In the genomic region with DNA sequence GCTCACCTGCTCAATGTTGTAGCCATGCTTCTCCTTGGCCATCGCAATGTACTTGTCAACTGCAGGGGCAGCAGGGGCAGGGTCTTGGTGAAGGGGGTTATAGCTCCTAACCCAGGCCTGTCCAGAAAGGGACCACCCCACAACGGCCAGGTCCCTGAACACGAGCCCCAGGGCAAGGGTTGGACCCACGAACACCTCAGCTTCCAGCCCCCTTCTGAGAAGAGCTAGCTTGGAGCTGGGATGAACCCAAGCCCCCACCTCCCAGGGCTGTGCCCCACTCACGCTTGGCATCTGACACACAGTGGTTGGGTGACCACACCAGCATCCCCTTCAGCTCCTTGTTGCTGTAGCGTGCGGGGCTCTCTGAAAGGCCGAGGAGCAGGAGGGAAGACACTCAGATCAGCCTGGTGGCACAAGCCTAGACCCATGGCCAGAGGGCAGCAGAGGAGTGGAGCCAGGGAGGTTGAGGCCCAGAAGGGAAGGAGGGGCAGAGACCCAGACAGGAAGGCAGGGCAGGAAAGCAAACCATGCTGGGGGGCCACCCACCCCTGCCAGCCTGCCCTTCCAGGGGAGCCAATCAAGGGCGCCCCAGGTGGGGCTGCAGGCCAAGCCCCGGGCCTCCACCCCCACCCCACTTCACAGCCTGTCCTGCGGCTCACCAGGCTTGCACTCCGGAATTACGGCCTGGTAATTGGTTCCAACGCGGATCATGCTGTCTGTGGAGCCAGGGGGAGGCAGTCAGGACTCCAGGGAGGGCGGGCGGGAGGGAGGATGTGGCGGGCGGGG, we compare ENCODE assay signal across 1 cellular context.
TF ChIP-seq lines count a peak whose summit lies in the region.

No MANE protein-coding gene starts in this region.

TF ChIP-seq in H1, 55 proteins besides CTCF, POLR2A, EP300 and RAD21:
- TF ChIP-seq CHD1 (IDR thresholded peaks at IDR 0.05; ENCODE audit: low read depth, low read length), result no peak
- 0 out of 2 replicates have a peak, but pooled peaks have one; percentile 22 for TF ChIP-seq POLR2AphosphoS5 (IDR thresholded peaks at IDR 0.05; ENCODE audit: low read depth, low read length)
- TF ChIP-seq CREB1 (IDR thresholded peaks at IDR 0.05), result no peak
- no peak for TF ChIP-seq RFX5 (IDR thresholded peaks at IDR 0.05; ENCODE audit: borderline replicate concordance, low read depth, low read length)
